ENCODE assay signal across 9 cellular contexts in the genomic region with DNA sequence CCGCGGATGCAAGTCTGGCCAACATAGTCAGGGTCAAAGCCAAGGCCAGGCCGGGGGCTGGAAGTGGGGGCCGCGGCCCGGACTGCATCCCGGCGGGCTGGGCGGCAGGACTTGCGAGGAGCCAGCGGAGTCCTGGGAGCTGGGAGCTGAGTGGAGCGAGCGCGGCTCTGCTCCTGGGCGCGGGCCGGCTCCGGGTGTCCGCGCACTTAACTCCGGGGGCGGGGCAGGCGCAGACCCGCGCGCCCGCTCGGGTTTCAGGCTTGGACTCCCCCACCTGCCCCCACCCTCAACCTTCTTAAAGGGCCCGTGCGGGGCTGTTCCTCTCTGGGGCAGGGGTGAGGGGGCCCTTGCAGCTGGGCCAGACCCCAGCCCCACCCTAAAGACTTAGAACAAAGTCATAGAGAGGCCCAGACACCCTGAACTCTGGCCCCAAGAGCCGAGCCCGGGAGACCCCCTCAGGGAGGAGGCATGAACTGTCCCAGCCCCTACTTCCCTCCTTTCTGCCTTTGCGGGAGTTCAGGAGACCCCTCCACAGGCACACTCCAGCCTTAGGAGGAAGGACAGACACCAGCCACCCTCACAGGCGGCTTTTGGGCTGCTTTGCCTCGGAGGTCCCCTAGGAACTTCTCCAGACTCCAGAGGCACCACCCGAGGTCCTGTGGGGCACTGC. TPM values are rescaled to one million over a fixed set of nuclear protein-coding genes. Genes with fewer than 3 reads are reported as not detected.
A peak's percentile ranks its signal among the peaks of the same experiment; 100 is the strongest.
DNase-seq lines count a peak whose midpoint lies in the region; ATAC-seq and TF ChIP-seq lines count a peak whose summit lies in the region.
"Had no signal": no experiment of that assay in that cellular context is flagged by ENCODE, and none has a peak within 500 bp of the region (broad histone marks: within the 10 kb centered on the region; RNA-seq: fewer than 3 reads in every experiment).

A gene with protein sequence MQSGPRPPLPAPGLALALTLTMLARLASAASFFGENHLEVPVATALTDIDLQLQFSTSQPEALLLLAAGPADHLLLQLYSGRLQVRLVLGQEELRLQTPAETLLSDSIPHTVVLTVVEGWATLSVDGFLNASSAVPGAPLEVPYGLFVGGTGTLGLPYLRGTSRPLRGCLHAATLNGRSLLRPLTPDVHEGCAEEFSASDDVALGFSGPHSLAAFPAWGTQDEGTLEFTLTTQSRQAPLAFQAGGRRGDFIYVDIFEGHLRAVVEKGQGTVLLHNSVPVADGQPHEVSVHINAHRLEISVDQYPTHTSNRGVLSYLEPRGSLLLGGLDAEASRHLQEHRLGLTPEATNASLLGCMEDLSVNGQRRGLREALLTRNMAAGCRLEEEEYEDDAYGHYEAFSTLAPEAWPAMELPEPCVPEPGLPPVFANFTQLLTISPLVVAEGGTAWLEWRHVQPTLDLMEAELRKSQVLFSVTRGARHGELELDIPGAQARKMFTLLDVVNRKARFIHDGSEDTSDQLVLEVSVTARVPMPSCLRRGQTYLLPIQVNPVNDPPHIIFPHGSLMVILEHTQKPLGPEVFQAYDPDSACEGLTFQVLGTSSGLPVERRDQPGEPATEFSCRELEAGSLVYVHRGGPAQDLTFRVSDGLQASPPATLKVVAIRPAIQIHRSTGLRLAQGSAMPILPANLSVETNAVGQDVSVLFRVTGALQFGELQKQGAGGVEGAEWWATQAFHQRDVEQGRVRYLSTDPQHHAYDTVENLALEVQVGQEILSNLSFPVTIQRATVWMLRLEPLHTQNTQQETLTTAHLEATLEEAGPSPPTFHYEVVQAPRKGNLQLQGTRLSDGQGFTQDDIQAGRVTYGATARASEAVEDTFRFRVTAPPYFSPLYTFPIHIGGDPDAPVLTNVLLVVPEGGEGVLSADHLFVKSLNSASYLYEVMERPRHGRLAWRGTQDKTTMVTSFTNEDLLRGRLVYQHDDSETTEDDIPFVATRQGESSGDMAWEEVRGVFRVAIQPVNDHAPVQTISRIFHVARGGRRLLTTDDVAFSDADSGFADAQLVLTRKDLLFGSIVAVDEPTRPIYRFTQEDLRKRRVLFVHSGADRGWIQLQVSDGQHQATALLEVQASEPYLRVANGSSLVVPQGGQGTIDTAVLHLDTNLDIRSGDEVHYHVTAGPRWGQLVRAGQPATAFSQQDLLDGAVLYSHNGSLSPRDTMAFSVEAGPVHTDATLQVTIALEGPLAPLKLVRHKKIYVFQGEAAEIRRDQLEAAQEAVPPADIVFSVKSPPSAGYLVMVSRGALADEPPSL (N-terminal part only) (minus strand): TSS at position 181 of the 670 bp plus-strand sequence. CDS start 93 bp downstream, at position 88.

- ATAC-seq in WTC11 (peak; percentile 78), gastrocnemius medialis (peak; percentile 58 to 64), HG03378 (IDR thresholded peaks at IDR 0.05; ENCODE audit: unreplicated experiment) (no peak)
- ATAC-seq: right lobe of liver had no signal

- POLR2A ChIA-PET in WTC11 (lab: Charles Lee) = interaction anchor here (1.3 kb wide), 1 partner anchor 11 kb away, joined by 8 read pairs; a partner anchor contains a TSS

- no peaks in the 10 kb centered on the region for H3K9me3 Mint-ChIP-seq in WTC11

- CTCF ChIA-PET in WTC11 (lab: Charles Lee) = interaction anchor here (0.7 to 2.5 kb wide), 4 partner anchors 11 to 26 kb away, joined by 3 to 9 read pairs (median 4); a partner anchor contains a TSS

- TF ChIP-seq CTCF in GM13976 (IDR thresholded peaks at IDR 0.05; ENCODE audit: borderline replicate concordance, control extremely low read depth, extremely low read depth, insufficient read depth, missing control alignments) (no peak), WTC11 (IDR thresholded peaks at IDR 0.05) (no peak), right atrium auricular region (IDR thresholded peaks at IDR 0.05) (no peak), gastrocnemius medialis (IDR thresholded peaks at IDR 0.05 in 4 of 5, conservative IDR thresholded peaks at IDR 0.05 in 1 of 5) (no peak)

- TF ChIP-seq POLR2A in gastrocnemius medialis (IDR thresholded peaks at IDR 0.05) = peak; percentile 82 to 88

- H3K36me3 Mint-ChIP-seq in WTC11 = no peaks in the 10 kb centered on the region

- H3K4me3 ChIP-seq in right atrium auricular region (peak within 1 kb of the TSS; percentile 67 to 68), gastrocnemius medialis (peak within 1 kb of the TSS; percentile 63 to 75 (median 72))

- H3K36me3 ChIP-seq in right atrium auricular region (no peaks in the 10 kb centered on the region), gastrocnemius medialis (no peaks in the 10 kb centered on the region)
- H3K36me3 ChIP-seq: right lobe of liver had no signal

- H3K4me1 ChIP-seq in right atrium auricular region = peaks cover 0 to 33% of the 10 kb centered on the region in 2 donors
- H3K4me1 ChIP-seq in gastrocnemius medialis = peaks cover 9 to 30% of the 10 kb centered on the region in 2 donors

- H3K27me3 ChIP-seq in right atrium auricular region = no peaks in the 10 kb centered on the region
- H3K27me3 ChIP-seq in gastrocnemius medialis = no peaks in the 10 kb centered on the region
- H3K27me3 ChIP-seq: right lobe of liver had no signal

- H3K4me3 Mint-ChIP-seq in WTC11 = peak within 1 kb of the TSS; percentile 61

- H3K27ac Mint-ChIP-seq in WTC11 = no peak within 1 kb of the TSS

- H3K27ac ChIP-seq in right atrium auricular region = peak within 1 kb of the TSS; percentile 87 to 89
- H3K27ac ChIP-seq in gastrocnemius medialis = peak within 1 kb of the TSS; percentile 84 to 88 (median 84)
- H3K27ac ChIP-seq: right lobe of liver had no signal

- intact Hi-C loops in gastrocnemius medialis (cut with DNase I; ENCODE audit: low total_unique reads) = no loop called here

- in situ Hi-C loops in GM13976 (cut with MboI; ENCODE audit: low sequenced_read_pairs, unreplicated experiment) = no loop called here
- in situ Hi-C loops in gastrocnemius medialis (cut with MboI; ENCODE audit: low sequenced_read_pairs in 4 of 4) = no loop called here

- DNase-seq in GM13976 (ENCODE audit: low spot score) (peak; percentile 26), WTC11 (ENCODE audit: low spot score) (peak; percentile 69), right atrium auricular region (ENCODE audit: low spot score) (no peak), gastrocnemius medialis (peak in 1 of 2 donors; percentile 80), occipital lobe (lab: John Stamatoyannopoulos, UW) (no peak), activated gamma-delta T cell (lab: John Stamatoyannopoulos, UW) (no peak), NCI-H1436 (lab: John Stamatoyannopoulos, UW) (no peak)

- peaks cover 22% of the 10 kb centered on the region for H3K27me3 Mint-ChIP-seq in WTC11 (ENCODE audit: low read depth)

- H3K4me1 Mint-ChIP-seq in WTC11 = peaks cover 14% of the 10 kb centered on the region

- H3K9me3 ChIP-seq in right atrium auricular region = no peaks in the 10 kb centered on the region
- H3K9me3 ChIP-seq in gastrocnemius medialis = no peaks in the 10 kb centered on the region
- H3K9me3 ChIP-seq: right lobe of liver had no signal

TF ChIP-seq in WTC11, 78 proteins besides CTCF, POLR2A, EP300 and RAD21 (continues in another document):
- TF ChIP-seq, protein P1, sequence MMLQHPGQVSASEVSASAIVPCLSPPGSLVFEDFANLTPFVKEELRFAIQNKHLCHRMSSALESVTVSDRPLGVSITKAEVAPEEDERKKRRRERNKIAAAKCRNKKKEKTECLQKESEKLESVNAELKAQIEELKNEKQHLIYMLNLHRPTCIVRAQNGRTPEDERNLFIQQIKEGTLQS (CRISPR knock-in tag; conservative IDR thresholded peaks at IDR 0.05) = no peak
- no peak for TF ChIP-seq CREM (CRISPR knock-in tag; IDR thresholded peaks at IDR 0.05)
- TF ChIP-seq, protein P2, sequence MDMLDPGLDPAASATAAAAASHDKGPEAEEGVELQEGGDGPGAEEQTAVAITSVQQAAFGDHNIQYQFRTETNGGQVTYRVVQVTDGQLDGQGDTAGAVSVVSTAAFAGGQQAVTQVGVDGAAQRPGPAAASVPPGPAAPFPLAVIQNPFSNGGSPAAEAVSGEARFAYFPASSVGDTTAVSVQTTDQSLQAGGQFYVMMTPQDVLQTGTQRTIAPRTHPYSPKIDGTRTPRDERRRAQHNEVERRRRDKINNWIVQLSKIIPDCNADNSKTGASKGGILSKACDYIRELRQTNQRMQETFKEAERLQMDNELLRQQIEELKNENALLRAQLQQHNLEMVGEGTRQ (CRISPR knock-in tag; IDR thresholded peaks at IDR 0.05) = no peak
- TF ChIP-seq, protein P3, sequence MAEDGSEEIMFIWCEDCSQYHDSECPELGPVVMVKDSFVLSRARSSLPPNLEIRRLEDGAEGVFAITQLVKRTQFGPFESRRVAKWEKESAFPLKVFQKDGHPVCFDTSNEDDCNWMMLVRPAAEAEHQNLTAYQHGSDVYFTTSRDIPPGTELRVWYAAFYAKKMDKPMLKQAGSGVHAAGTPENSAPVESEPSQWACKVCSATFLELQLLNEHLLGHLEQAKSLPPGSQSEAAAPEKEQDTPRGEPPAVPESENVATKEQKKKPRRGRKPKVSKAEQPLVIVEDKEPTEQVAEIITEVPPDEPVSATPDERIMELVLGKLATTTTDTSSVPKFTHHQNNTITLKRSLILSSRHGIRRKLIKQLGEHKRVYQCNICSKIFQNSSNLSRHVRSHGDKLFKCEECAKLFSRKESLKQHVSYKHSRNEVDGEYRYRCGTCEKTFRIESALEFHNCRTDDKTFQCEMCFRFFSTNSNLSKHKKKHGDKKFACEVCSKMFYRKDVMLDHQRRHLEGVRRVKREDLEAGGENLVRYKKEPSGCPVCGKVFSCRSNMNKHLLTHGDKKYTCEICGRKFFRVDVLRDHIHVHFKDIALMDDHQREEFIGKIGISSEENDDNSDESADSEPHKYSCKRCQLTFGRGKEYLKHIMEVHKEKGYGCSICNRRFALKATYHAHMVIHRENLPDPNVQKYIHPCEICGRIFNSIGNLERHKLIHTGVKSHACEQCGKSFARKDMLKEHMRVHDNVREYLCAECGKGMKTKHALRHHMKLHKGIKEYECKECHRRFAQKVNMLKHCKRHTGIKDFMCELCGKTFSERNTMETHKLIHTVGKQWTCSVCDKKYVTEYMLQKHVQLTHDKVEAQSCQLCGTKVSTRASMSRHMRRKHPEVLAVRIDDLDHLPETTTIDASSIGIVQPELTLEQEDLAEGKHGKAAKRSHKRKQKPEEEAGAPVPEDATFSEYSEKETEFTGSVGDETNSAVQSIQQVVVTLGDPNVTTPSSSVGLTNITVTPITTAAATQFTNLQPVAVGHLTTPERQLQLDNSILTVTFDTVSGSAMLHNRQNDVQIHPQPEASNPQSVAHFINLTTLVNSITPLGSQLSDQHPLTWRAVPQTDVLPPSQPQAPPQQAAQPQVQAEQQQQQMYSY (CRISPR knock-in tag; IDR thresholded peaks at IDR 0.05) = peak; percentile 52; the same call in 1 of the 2 replicates
- TF ChIP-seq ZNF121 (CRISPR knock-in tag; IDR thresholded peaks at IDR 0.05) = no peak
- TF ChIP-seq MXD4 (CRISPR knock-in tag; IDR thresholded peaks at IDR 0.05; ENCODE audit: borderline replicate concordance) = no peak

RNA-seq across cellular contexts. Expression of the gene that starts here (rescaled TPM):
- total RNA-seq in WTC11 (2021) (2.9 to 3.6 TPM (median 3.6 TPM) in 3 replicates), right atrium auricular region (10 to 100 TPM; 32.6 to 55.6 TPM), gastrocnemius medialis (100 to 1,000 TPM in 2 of 4 donors, 10 to 100 TPM in 2; 38.2 to 145 (median 88.5) TPM), occipital lobe (5.5 TPM)

Comparison
In these comparisons a context has a peak if more than half of its experiments do, and no peak if none do; other contexts are left out.
1. DNase-seq: peak in GM13976 (single experiment) and WTC11 (single experiment); none in right atrium auricular region (single experiment), occipital lobe (single experiment), activated gamma-delta T cell (single experiment) and NCI-H1436 (single experiment).